10 cellular contexts compared by ENCODE assay signal in genomic region chr1:108590947-108591346, GRCh38. TPM values are rescaled to one million over a fixed set of nuclear protein-coding genes. Genes with fewer than 3 reads are reported as not detected.
A peak's percentile ranks its signal among the peaks of the same experiment; 100 is the strongest.
DNase-seq lines count a peak whose midpoint lies in the region; ATAC-seq and TF ChIP-seq lines count a peak whose summit lies in the region.
"Had no signal": no experiment of that assay in that cellular context is flagged by ENCODE, and none has a peak within 500 bp of the region (broad histone marks: within the 10 kb centered on the region; RNA-seq: fewer than 3 reads in every experiment).

No MANE protein-coding gene starts in this region.

- H3K9me3 ChIP-seq in upper lobe of left lung: no peaks in the 10 kb centered on the region
- H3K9me3 ChIP-seq: thyroid gland had no signal

- peaks cover 28 to 32% (median 30%) of the 10 kb centered on the region in 4 donors for H3K4me1 ChIP-seq in upper lobe of left lung

- H3K36me3 ChIP-seq in upper lobe of left lung: no peaks in the 10 kb centered on the region
- H3K36me3 ChIP-seq: thyroid gland had no signal

- H3K36me3 Mint-ChIP-seq in activated T-cell treated with anti-CD3 and anti-CD28 coated beads, Interleukin-2, amount 50 U/mL, for 4 hours (ENCODE audit: insufficient read depth): peaks cover 6% of the 10 kb centered on the region
- H3K36me3 Mint-ChIP-seq in activated naive CD8-positive, alpha-beta T cell treated with anti-CD3 and anti-CD28 coated beads, Interleukin-2, amount 50 U/mL, for 24 hours (ENCODE audit: low read depth): peaks cover 2% of the 10 kb centered on the region
- no peaks in the 10 kb centered on the region for H3K36me3 Mint-ChIP-seq in immature natural killer cell

- no peak overlapping the region for H3K4me3 ChIP-seq in upper lobe of left lung
- H3K4me3 ChIP-seq: thyroid gland had no signal

- H3K27me3 Mint-ChIP-seq in activated T-cell treated with anti-CD3 and anti-CD28 coated beads, Interleukin-2, amount 50 U/mL, for 4 hours (ENCODE audit: low read depth): no peaks in the 10 kb centered on the region
- H3K27me3 Mint-ChIP-seq in activated naive CD8-positive, alpha-beta T cell treated with anti-CD3 and anti-CD28 coated beads, Interleukin-2, amount 50 U/mL, for 24 hours: no peaks in the 10 kb centered on the region
- H3K27me3 Mint-ChIP-seq in immature natural killer cell (ENCODE audit: low read depth in 3 of 3): peaks cover 0 to 1% (median 0%) of the 10 kb centered on the region in 3 donors

- H3K9me3 Mint-ChIP-seq in activated T-cell treated with anti-CD3 and anti-CD28 coated beads, Interleukin-2, amount 50 U/mL, for 4 hours: no peaks in the 10 kb centered on the region
- peaks cover 7% of the 10 kb centered on the region for H3K9me3 Mint-ChIP-seq in activated naive CD8-positive, alpha-beta T cell treated with anti-CD3 and anti-CD28 coated beads, Interleukin-2, amount 50 U/mL, for 24 hours
- H3K9me3 Mint-ChIP-seq in immature natural killer cell: no peaks in the 10 kb centered on the region

- no peak for DNase-seq in activated T-cell treated with anti-CD3 and anti-CD28 coated beads, Interleukin-2, amount 50 U/mL, for 4 hours
- DNase-seq in activated T-cell treated with anti-CD3 and anti-CD28 coated beads for 4 hours: no peak
- DNase-seq in activated naive CD8-positive, alpha-beta T cell treated with anti-CD3 and anti-CD28 coated beads, Interleukin-2, amount 50 U/mL, for 24 hours: no peak
- peak; percentile 76 to 84 (median 77) for DNase-seq in immature natural killer cell
- DNase-seq in upper lobe of left lung: no peak
- no peak for DNase-seq in T-helper 9 cell
- no peak for DNase-seq in stimulated activated CD4-positive, alpha-beta T cell treated with anti-CD3 and anti-CD28 coated beads, Interleukin-12 subunit alpha, Interleukin-12 subunit beta, amount 100 ng/mL, for 4 hours
- DNase-seq: NCI-H2171, thyroid gland had no signal

- peak overlapping the region in 3 of 4 donors; percentile 53 to 79 (median 57) for H3K27ac ChIP-seq in upper lobe of left lung

- TF ChIP-seq CTCF in upper lobe of left lung (IDR thresholded peaks at IDR 0.05): no peak

- no peak for TF ChIP-seq EP300 in upper lobe of left lung (IDR thresholded peaks at IDR 0.05)

- no peak overlapping the region for H3K4me3 Mint-ChIP-seq in activated T-cell treated with anti-CD3 and anti-CD28 coated beads, Interleukin-2, amount 50 U/mL, for 4 hours
- H3K4me3 Mint-ChIP-seq in activated naive CD8-positive, alpha-beta T cell treated with anti-CD3 and anti-CD28 coated beads, Interleukin-2, amount 50 U/mL, for 24 hours: no peak overlapping the region
- H3K4me3 Mint-ChIP-seq in immature natural killer cell: peak overlapping the region in 4 of 5 donors; percentile 5 to 62 (median 36)

- H3K27ac Mint-ChIP-seq in activated naive CD8-positive, alpha-beta T cell treated with anti-CD3 and anti-CD28 coated beads, Interleukin-2, amount 50 U/mL, for 24 hours: peak overlapping the region; percentile 76
- peak overlapping the region; percentile 78 to 96 (median 93) for H3K27ac Mint-ChIP-seq in immature natural killer cell

- no peak for TF ChIP-seq POLR2A in upper lobe of left lung (IDR thresholded peaks at IDR 0.05)

- peaks cover 57% of the 10 kb centered on the region for H3K4me1 Mint-ChIP-seq in activated T-cell treated with anti-CD3 and anti-CD28 coated beads, Interleukin-2, amount 50 U/mL, for 4 hours (ENCODE audit: low read depth)
- H3K4me1 Mint-ChIP-seq in activated naive CD8-positive, alpha-beta T cell treated with anti-CD3 and anti-CD28 coated beads, Interleukin-2, amount 50 U/mL, for 24 hours: peaks cover 69% of the 10 kb centered on the region
- peaks cover 47 to 59% of the 10 kb centered on the region in 2 donors for H3K4me1 Mint-ChIP-seq in immature natural killer cell

- ATAC-seq in activated T-cell treated with anti-CD3 and anti-CD28 coated beads, Interleukin-2, amount 50 U/mL, for 4 hours: peak; percentile 89 to 91
- ATAC-seq in activated naive CD8-positive, alpha-beta T cell treated with anti-CD3 and anti-CD28 coated beads, Interleukin-2, amount 50 U/mL, for 24 hours: peak; percentile 89
- peak; percentile 73 to 87 for ATAC-seq in upper lobe of left lung (ENCODE audit: low FRiP score in 2 of 2)
- ATAC-seq in GM19452 (IDR thresholded peaks at IDR 0.05; ENCODE audit: unreplicated experiment): no peak

- no peaks in the 10 kb centered on the region for H3K27me3 ChIP-seq in upper lobe of left lung
- H3K27me3 ChIP-seq: thyroid gland had no signal

- WGBS in upper lobe of left lung, 2 donors: 26 to 28% methylated on average over 4 of the region's 4 CpGs

RNA-seq across cellular contexts. Expression of gene EEIG2, which starts 31.0 kb away (rescaled TPM):
- 1 to 10 TPM; 5.1 to 7.3 (median 6.4) TPM for total RNA-seq in activated T-cell treated with anti-CD3 and anti-CD28 coated beads, Interleukin-2, amount 50 U/mL, for 4 hours
- polyA plus RNA-seq in immature natural killer cell: 1 to 10 TPM; 1.3 to 1.6 (median 1.4) TPM
- total RNA-seq in upper lobe of left lung: 10 to 100 TPM in 5 of 6 donors, 1 to 10 TPM in 1; 8.4 to 19.9 (median 15.1) TPM

Comparison
In these comparisons a context has a peak if more than half of its experiments do, and no peak if none do; other contexts are left out.
1. DNase-seq: peak in immature natural killer cell (3 of 3); none in activated T-cell treated with anti-CD3 and anti-CD28 coated beads, Interleukin-2, amount 50 U/mL, for 4 hours (single experiment), activated T-cell treated with anti-CD3 and anti-CD28 coated beads for 4 hours (single experiment), activated naive CD8-positive, alpha-beta T cell treated with anti-CD3 and anti-CD28 coated beads, Interleukin-2, amount 50 U/mL, for 24 hours (single experiment), upper lobe of left lung (0 of 2), T-helper 9 cell (single experiment) and stimulated activated CD4-positive, alpha-beta T cell treated with anti-CD3 and anti-CD28 coated beads, Interleukin-12 subunit alpha, Interleukin-12 subunit beta, amount 100 ng/mL, for 4 hours (single experiment).
2. H3K4me3 Mint-ChIP-seq: peak in immature natural killer cell (4 of 5); none in activated T-cell treated with anti-CD3 and anti-CD28 coated beads, Interleukin-2, amount 50 U/mL, for 4 hours (single experiment) and activated naive CD8-positive, alpha-beta T cell treated with anti-CD3 and anti-CD28 coated beads, Interleukin-2, amount 50 U/mL, for 24 hours (single experiment).